ENCODE assay signal across 26 cellular contexts in the genomic region with DNA sequence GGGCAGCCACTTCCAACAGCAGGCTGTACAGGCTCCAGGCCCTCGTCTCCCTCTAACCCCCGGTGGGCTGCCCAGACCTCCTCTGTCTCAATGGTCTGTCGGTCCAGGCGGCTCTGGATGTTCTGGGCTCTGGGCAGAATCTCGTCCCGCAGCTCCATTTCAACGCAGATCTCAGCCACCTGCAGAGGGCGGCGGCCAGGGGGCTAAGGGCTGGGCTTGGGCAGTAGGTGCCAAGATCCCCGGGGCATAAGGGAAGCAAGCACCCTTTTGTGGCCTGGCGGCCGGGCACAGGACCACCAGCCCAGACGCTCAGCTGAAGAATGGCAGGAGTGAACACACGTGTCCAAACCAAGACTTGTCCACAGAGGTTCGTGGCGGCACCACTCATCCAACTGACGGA. TPM values are rescaled to one million over a fixed set of nuclear protein-coding genes. Genes with fewer than 3 reads are reported as not detected.
"Had no signal": no experiment of that assay in that cellular context is flagged by ENCODE, and none has a peak within 500 bp of the region (broad histone marks: within the 10 kb centered on the region; RNA-seq: fewer than 3 reads in every experiment).

No MANE protein-coding gene starts in this region.

- H3K9me3 ChIP-seq: esophagus squamous epithelium, gastrocnemius medialis, heart right ventricle, left lung, lower lobe of right lung, mucosa of descending colon had no signal

- H3K9me3 Mint-ChIP-seq: mesothelial cell of epicardium had no signal

- H3K27ac Mint-ChIP-seq: mesothelial cell of epicardium had no signal

- H3K4me1 Mint-ChIP-seq: mesothelial cell of epicardium had no signal

- ATAC-seq: esophagus mucosa, gastrocnemius medialis, heart right ventricle, left cardiac atrium, left lung, left ventricle myocardium superior, lower lobe of right lung, mucosa of descending colon had no signal

- H3K27ac ChIP-seq: coronary artery, dorsolateral prefrontal cortex, epithelial cell of prostate, esophagus squamous epithelium, gastrocnemius medialis, heart right ventricle, left lung, lower lobe of right lung had no signal

- H3K4me3 Mint-ChIP-seq: mesothelial cell of epicardium had no signal

- H3K4me3 ChIP-seq: coronary artery, dorsolateral prefrontal cortex, esophagus squamous epithelium, gastrocnemius medialis, heart right ventricle, left lung, lower lobe of right lung, mucosa of descending colon had no signal

- H3K36me3 ChIP-seq: esophagus squamous epithelium, gastrocnemius medialis had no signal

- H3K27me3 ChIP-seq: esophagus squamous epithelium, gastrocnemius medialis, left lung had no signal

- H3K4me1 ChIP-seq: gastrocnemius medialis, heart right ventricle, left lung, lower lobe of right lung had no signal

- DNase-seq: dermis blood vessel endothelial cell; dorsolateral prefrontal cortex; effector CD4-positive, alpha-beta T cell; effector memory CD4-positive, alpha-beta T cell; erythroblast; esophagus squamous epithelium; foreskin fibroblast; foreskin melanocyte; gastrocnemius medialis; glutamatergic neuron; head of caudate nucleus; heart right ventricle; hippocampal formation; left cardiac atrium; left ventricle myocardium superior; lower lobe of right lung; mesenchymal stem cell; mucosa of descending colon had no signal

RNA-seq across cellular contexts. Expression of a gene that starts 9.2 kb away (rescaled TPM):
- total RNA-seq: cerebellum, glomerular endothelial cell, mesothelial cell of epicardium had no signal
- polyA plus RNA-seq: keratinocyte had no signal
